In the genomic region with DNA sequence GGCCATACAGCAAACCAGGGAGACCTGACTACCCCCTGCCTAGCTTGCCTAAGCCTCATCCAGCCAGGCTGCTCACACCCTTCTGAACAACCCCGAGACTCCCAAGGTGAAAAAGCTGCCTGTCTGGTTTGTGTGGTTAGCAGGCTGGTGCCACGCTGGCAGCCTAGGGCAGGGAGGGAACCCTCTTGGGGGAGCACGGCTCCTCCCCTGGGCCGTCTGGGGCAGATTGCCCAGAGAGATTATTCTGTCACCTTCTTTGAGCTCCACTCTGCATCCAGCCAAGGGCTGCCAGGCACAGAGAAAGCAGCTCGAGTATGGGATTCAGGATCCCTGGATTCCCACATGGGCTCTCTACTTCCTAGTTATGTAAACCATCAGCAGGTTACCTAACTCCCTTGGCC, we compare ENCODE assay signal across 8 cellular contexts. TPM values are rescaled to one million over a fixed set of nuclear protein-coding genes. Genes with fewer than 3 reads are reported as not detected.
DNase-seq lines count a peak whose midpoint lies in the region; ATAC-seq and TF ChIP-seq lines count a peak whose summit lies in the region.

No MANE protein-coding gene starts in this region.

- no peak overlapping the region for H2BK15ac ChIP-seq in neuronal stem cell (ENCODE audit: low read length)

- H3K4me3 Mint-ChIP-seq in activated CD4-positive, alpha-beta memory T cell treated with anti-CD3 and anti-CD28 coated beads for 36 hours, result no peak overlapping the region
- no peak overlapping the region for H3K4me3 Mint-ChIP-seq in immature natural killer cell

- H2BK120ac ChIP-seq in neuronal stem cell (ENCODE audit: low read depth, low read length), result no peak overlapping the region

- POLR2A ChIA-PET in activated CD4-positive, alpha-beta memory T cell treated with anti-CD3 and anti-CD28 coated beads for 36 hours (lab: Charles Lee), result no interaction called here

- H3K9me3 Mint-ChIP-seq in activated CD4-positive, alpha-beta memory T cell treated with anti-CD3 and anti-CD28 coated beads for 36 hours, result no peaks in the 10 kb centered on the region
- no peaks in the 10 kb centered on the region for H3K9me3 Mint-ChIP-seq in immature natural killer cell

- H3K14ac ChIP-seq in neuronal stem cell (ENCODE audit: low read length), result no peak overlapping the region

- no peak overlapping the region for H3K23ac ChIP-seq in neuronal stem cell (ENCODE audit: low read depth, low read length, poor library complexity)

- H3K27ac Mint-ChIP-seq in activated CD4-positive, alpha-beta memory T cell treated with anti-CD3 and anti-CD28 coated beads for 36 hours, result no peak overlapping the region
- H3K27ac Mint-ChIP-seq in immature natural killer cell, result no peak overlapping the region

- peak; percentile 27 for TF ChIP-seq RAD21 in Ishikawa (IDR thresholded peaks at IDR 0.05; ENCODE audit: low read depth)

- H3K4ac ChIP-seq in neuronal stem cell (ENCODE audit: low read length), result no peak overlapping the region

- WGBS in aorta, 2 donors, result 6 to 8% methylated on average over 5 of the region's 5 CpGs
- whole genome bisulfite sequencing in neuronal stem cell (ENCODE audit: extremely low coverage in 2 of 2, insufficient read length in 2 of 2, insufficient replicate concordance in 1 of 2), 2 donors, result no CpG with 5 or more reads among the region's 5 CpGs

- H3K27ac ChIP-seq in aorta (ENCODE audit: low read depth in 1 of 2, low read length in 2 of 2) (no peak overlapping the region), neuronal stem cell (replicated peaks; ENCODE audit: low read length) (no peak overlapping the region)

- DNase-seq in AG10803 (ENCODE audit: low read depth) (peak; percentile 72), immature natural killer cell (peak; percentile 14 to 45 (median 21)), aorta (no peak), neuronal stem cell (ENCODE audit: low spot score) (no peak)
- peak; percentile 29 for DNase-seq in activated CD4-positive, alpha-beta memory T cell treated with anti-CD3 and anti-CD28 coated beads for 36 hours

- intact Hi-C loops in activated CD4-positive, alpha-beta memory T cell treated with anti-CD3 and anti-CD28 coated beads for 36 hours (cut with micrococcal nuclease), result no loop called here
- intact Hi-C loops in aorta (cut with DNase I), result no loop called here

- no peak overlapping the region for H4K8ac ChIP-seq in neuronal stem cell (ENCODE audit: low read depth, low read length)

- peaks cover 19% of the 10 kb centered on the region for H3K4me1 Mint-ChIP-seq in activated CD4-positive, alpha-beta memory T cell treated with anti-CD3 and anti-CD28 coated beads for 36 hours (ENCODE audit: low read depth)
- H3K4me1 Mint-ChIP-seq in immature natural killer cell, result peaks cover 10 to 12% of the 10 kb centered on the region in 2 donors

- H3K36me3 ChIP-seq in aorta (ENCODE audit: control insufficient read depth in 1 of 2, insufficient read depth in 2 of 2, low read length in 1 of 2) (no peaks in the 10 kb centered on the region), neuronal stem cell (replicated peaks in 1 of 2; ENCODE audit: control insufficient read depth in 2 of 2, insufficient read depth in 2 of 2, low read length in 2 of 2) (peaks cover 0 to 96% of the 10 kb centered on the region in 2 donors)

- no peak overlapping the region for H3K9ac ChIP-seq in neuronal stem cell (ENCODE audit: low read depth, low read length, poor library complexity)

- no peaks in the 10 kb centered on the region for H3K79me1 ChIP-seq in neuronal stem cell (ENCODE audit: low read depth, low read length)

- H3K27me3 Mint-ChIP-seq in activated CD4-positive, alpha-beta memory T cell treated with anti-CD3 and anti-CD28 coated beads for 36 hours, result peaks cover 4% of the 10 kb centered on the region
- H3K27me3 Mint-ChIP-seq in immature natural killer cell (ENCODE audit: low read depth in 3 of 3), result peaks cover 0 to 12% (median 7%) of the 10 kb centered on the region in 3 donors

- ATAC-seq in aorta (ENCODE audit: low FRiP score), result peak; percentile 36
- no peak for ATAC-seq in GM18498 (IDR thresholded peaks at IDR 0.05; ENCODE audit: unreplicated experiment)
- ATAC-seq in GM18870 (IDR thresholded peaks at IDR 0.05; ENCODE audit: unreplicated experiment), result no peak

- H3K4me1 ChIP-seq in aorta (ENCODE audit: control insufficient read depth in 1 of 2, insufficient read depth in 2 of 2, low read length in 2 of 2), result no peaks in the 10 kb centered on the region
- H3K4me1 ChIP-seq in neuronal stem cell (ENCODE audit: control insufficient read depth in 2 of 2, insufficient read depth in 1 of 2, low read depth in 1 of 2, low read length in 2 of 2), result no peaks in the 10 kb centered on the region

- TF ChIP-seq EP300 in Ishikawa (IDR thresholded peaks at IDR 0.05; ENCODE audit: borderline replicate concordance), result peak; percentile 70

- H2AFZ ChIP-seq in neuronal stem cell (ENCODE audit: low read length), result no peak overlapping the region

- CTCF ChIA-PET in activated CD4-positive, alpha-beta memory T cell treated with anti-CD3 and anti-CD28 coated beads for 36 hours (lab: Charles Lee), result interaction anchor here (0.8 to 1.7 kb wide), 3 partner anchors 45 to 103 kb away, joined by 3 to 5 read pairs (median 4); no protein-coding TSS in a partner anchor

- no peak overlapping the region for H3K4me2 ChIP-seq in neuronal stem cell (ENCODE audit: insufficient read depth, low read length, poor library complexity, severe bottlenecking)

- H3K9me3 ChIP-seq in aorta (ENCODE audit: control insufficient read depth, low read length), result no peaks in the 10 kb centered on the region
- no peaks in the 10 kb centered on the region for H3K9me3 ChIP-seq in neuronal stem cell (replicated peaks in 1 of 2; ENCODE audit: control insufficient read depth in 2 of 2, insufficient read depth in 1 of 2, low read depth in 1 of 2, low read length in 2 of 2)

- H3K36me3 Mint-ChIP-seq in activated CD4-positive, alpha-beta memory T cell treated with anti-CD3 and anti-CD28 coated beads for 36 hours, result no peaks in the 10 kb centered on the region
- no peaks in the 10 kb centered on the region for H3K36me3 Mint-ChIP-seq in immature natural killer cell

- H3K4me3 ChIP-seq in AG10803 (ENCODE audit: low read length) (no peak overlapping the region), aorta (ENCODE audit: low read length in 2 of 2) (no peak overlapping the region), neuronal stem cell (ENCODE audit: low read length in 2 of 2) (no peak overlapping the region)

- H2BK12ac ChIP-seq in neuronal stem cell (ENCODE audit: low read length), result no peak overlapping the region

- no peaks in the 10 kb centered on the region for H3K27me3 ChIP-seq in aorta (ENCODE audit: control insufficient read depth in 1 of 2, insufficient read depth in 2 of 2, low read length in 1 of 2)
- no peaks in the 10 kb centered on the region for H3K27me3 ChIP-seq in neuronal stem cell (ENCODE audit: control insufficient read depth in 3 of 3, insufficient read depth in 3 of 3, low read depth in 1 of 3, low read length in 3 of 3)

- no peak for TF ChIP-seq CTCF in AG10803 (conservative IDR thresholded peaks at IDR 0.05; ENCODE audit: low read length)

- H2BK5ac ChIP-seq in neuronal stem cell (ENCODE audit: low read length), result no peak overlapping the region

- no peak overlapping the region for H3K18ac ChIP-seq in neuronal stem cell (ENCODE audit: low read length)

- no peak overlapping the region for H2AK5ac ChIP-seq in neuronal stem cell (ENCODE audit: low read depth, low read length)

- no peak overlapping the region for H4K91ac ChIP-seq in neuronal stem cell (ENCODE audit: low read depth, low read length, poor library complexity)

TF ChIP-seq in Ishikawa, 13 proteins besides CTCF, POLR2A, EP300 and RAD21 (continues in another document):
- TF ChIP-seq ZBTB7A (IDR thresholded peaks at IDR 0.05; ENCODE audit: low read depth), result no peak
- peak; percentile 55; the same call in 1 of the 2 replicates for TF ChIP-seq TEAD4 (IDR thresholded peaks at IDR 0.05)
- no peak for TF ChIP-seq CREB1 (IDR thresholded peaks at IDR 0.05; ENCODE audit: low read depth)
- TF ChIP-seq, protein P1, sequence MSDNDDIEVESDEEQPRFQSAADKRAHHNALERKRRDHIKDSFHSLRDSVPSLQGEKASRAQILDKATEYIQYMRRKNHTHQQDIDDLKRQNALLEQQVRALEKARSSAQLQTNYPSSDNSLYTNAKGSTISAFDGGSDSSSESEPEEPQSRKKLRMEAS (IDR thresholded peaks at IDR 0.05), result peak; percentile 89
- TF ChIP-seq TCF12 (IDR thresholded peaks at IDR 0.05; ENCODE audit: low read depth), result peak; percentile 85
- no peak for TF ChIP-seq EGR1 (IDR thresholded peaks at IDR 0.05)
- TF ChIP-seq, protein P2, sequence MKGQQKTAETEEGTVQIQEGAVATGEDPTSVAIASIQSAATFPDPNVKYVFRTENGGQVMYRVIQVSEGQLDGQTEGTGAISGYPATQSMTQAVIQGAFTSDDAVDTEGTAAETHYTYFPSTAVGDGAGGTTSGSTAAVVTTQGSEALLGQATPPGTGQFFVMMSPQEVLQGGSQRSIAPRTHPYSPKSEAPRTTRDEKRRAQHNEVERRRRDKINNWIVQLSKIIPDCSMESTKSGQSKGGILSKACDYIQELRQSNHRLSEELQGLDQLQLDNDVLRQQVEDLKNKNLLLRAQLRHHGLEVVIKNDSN (IDR thresholded peaks at IDR 0.05), result peak; percentile 10; the same call in 1 of the 2 replicates
- TF ChIP-seq TAF1 (IDR thresholded peaks at IDR 0.05; ENCODE audit: low read depth), result no peak
- TF ChIP-seq CEBPB (IDR thresholded peaks at IDR 0.05), result no peak

RNA-seq across cellular contexts. Expression of a gene that starts 27.5 kb away (rescaled TPM):
- 1 to 10 TPM; 4.4 to 4.5 TPM for total RNA-seq in activated CD4-positive, alpha-beta memory T cell treated with anti-CD3 and anti-CD28 coated beads for 36 hours
- 1 to 10 TPM in 2 of 3 donors, under 1 TPM in 1; 0.71 to 2.4 (median 1.1) TPM for polyA plus RNA-seq in immature natural killer cell
- 10 to 100 TPM; 25.7 to 51.3 TPM for total RNA-seq in aorta
- 10 to 100 TPM; 31.2 to 37.3 TPM for polyA plus RNA-seq in aorta
- 2.2 TPM for polyA plus RNA-seq in neuronal stem cell (2013, experiment 1 of 2)
- polyA plus RNA-seq in neuronal stem cell (2013, experiment 2 of 2), result 2.3 TPM

RNA-seq across cellular contexts. Expression of a gene that starts 32.0 kb away (rescaled TPM):
- total RNA-seq in activated CD4-positive, alpha-beta memory T cell treated with anti-CD3 and anti-CD28 coated beads for 36 hours, result under 1 TPM; 0.50 to 0.58 TPM
- not detected for polyA plus RNA-seq in immature natural killer cell
- 10 to 100 TPM; 26.1 to 93.9 TPM for total RNA-seq in aorta
- polyA plus RNA-seq in aorta, result 10 to 100 TPM in 1 of 2 donors, 1 to 10 TPM in 1; 7.0 to 16.1 TPM
- polyA plus RNA-seq in neuronal stem cell (2013, experiment 1 of 2), result 8.9 TPM
- polyA plus RNA-seq in neuronal stem cell (2013, experiment 2 of 2), result 8.0 TPM

Comparison
In these comparisons a context has a peak if more than half of its experiments do, and no peak if none do; other contexts are left out.
1. DNase-seq: peak in AG10803 (single experiment), activated CD4-positive, alpha-beta memory T cell treated with anti-CD3 and anti-CD28 coated beads for 36 hours (single experiment) and immature natural killer cell (3 of 3); none in aorta (0 of 2) and neuronal stem cell (single experiment).
2. RNA of a gene that starts 27.5 kb away (total RNA-seq): 25.7 to 51.3 TPM in aorta; 4.4 to 4.5 TPM in activated CD4-positive, alpha-beta memory T cell treated with anti-CD3 and anti-CD28 coated beads for 36 hours; every median in the first group is over 4 times any median in the second.
3. RNA of a gene that starts 32.0 kb away (total RNA-seq): 26.1 to 93.9 TPM in aorta; 0.50 to 0.58 TPM in activated CD4-positive, alpha-beta memory T cell treated with anti-CD3 and anti-CD28 coated beads for 36 hours; every median in the first group is over 10 times any median in the second.